21 cellular contexts compared by ENCODE assay signal in genomic region chr3:76991165-76991564, GRCh38. TPM values are rescaled to one million over a fixed set of nuclear protein-coding genes. Genes with fewer than 3 reads are reported as not detected.
DNase-seq lines count a peak whose midpoint lies in the region; ATAC-seq and TF ChIP-seq lines count a peak whose summit lies in the region.
"Had no signal": no experiment of that assay in that cellular context is flagged by ENCODE, and none has a peak within 500 bp of the region (broad histone marks: within the 10 kb centered on the region; RNA-seq: fewer than 3 reads in every experiment).

No MANE protein-coding gene starts in this region.

- no peak for TF ChIP-seq CTCF in Loucy (conservative IDR thresholded peaks at IDR 0.05; ENCODE audit: low read length)

- H3K4me1 ChIP-seq in Loucy (ENCODE audit: insufficient read depth, low read length, poor library complexity, severe bottlenecking) (no peaks in the 10 kb centered on the region), adipocyte (ENCODE audit: control insufficient read depth, insufficient read depth, low read length) (no peaks in the 10 kb centered on the region)

- H3K9ac ChIP-seq in Loucy (ENCODE audit: low read depth, low read length, poor library complexity, severe bottlenecking) (no peak overlapping the region), adipocyte (ENCODE audit: low read length) (no peak overlapping the region)

- H3K4me3 ChIP-seq in Loucy (ENCODE audit: low read length, poor library complexity, severe bottlenecking) (no peak overlapping the region), adipocyte (ENCODE audit: low read length) (no peak overlapping the region), MG63 (no peak overlapping the region)
- H3K4me3 ChIP-seq: SK-N-MC had no signal

- H3K36me3 ChIP-seq in Loucy (ENCODE audit: insufficient read depth, low read length) (no peaks in the 10 kb centered on the region), adipocyte (ENCODE audit: control insufficient read depth, insufficient read depth, low read length, severe bottlenecking) (no peaks in the 10 kb centered on the region), MG63 (no peaks in the 10 kb centered on the region)

- peak; percentile 48 for DNase-seq in HCEC 1CT
- DNase-seq in adipocyte (ENCODE audit: low read depth), result peak; percentile 27
- no peak for DNase-seq in MG63
- no peak for DNase-seq in NCI-H2227 (lab: John Stamatoyannopoulos, UW; ENCODE audit: unreplicated experiment)
- DNase-seq in effector CD8-positive, alpha-beta T cell (lab: John Stamatoyannopoulos, UW), result no peak
- DNase-seq: AML-193, COR-L47, DMS153, H7, Karpas-422, NCI-H1048, NCI-H1436 treated with DMSO at 0.1 percent for 48 hours, NCI-H2081, NCI-H510A, NCI-H774, T-helper 1 cell had no signal

- no peaks in the 10 kb centered on the region for H4K20me1 ChIP-seq in Loucy (ENCODE audit: insufficient read depth, low read length, poor library complexity, severe bottlenecking)

- no peaks in the 10 kb centered on the region for H3F3A ChIP-seq in Loucy (ENCODE audit: low read depth)

- ATAC-seq in esophagus mucosa (peak; percentile 93), HG03460 (IDR thresholded peaks at IDR 0.05; ENCODE audit: unreplicated experiment) (no peak)
- ATAC-seq: Right ventricle myocardium inferior had no signal

- H3K9me2 ChIP-seq in Loucy (replicated peaks; ENCODE audit: low read depth, low read length), result no peaks in the 10 kb centered on the region

- H3K4me2 ChIP-seq in Loucy (ENCODE audit: low read depth, low read length, poor library complexity, severe bottlenecking), result no peak overlapping the region

- peak overlapping the region; percentile 9; the same call in 1 of the 2 replicates for H2AFZ ChIP-seq in Loucy (ENCODE audit: low read length)

- H3K9me3 ChIP-seq in Loucy (ENCODE audit: insufficient read depth, low read depth, low read length), result no peaks in the 10 kb centered on the region
- H3K9me3 ChIP-seq in adipocyte (ENCODE audit: control insufficient read depth, low read length), result no peaks in the 10 kb centered on the region
- no peaks in the 10 kb centered on the region for H3K9me3 ChIP-seq in MG63

- no peaks in the 10 kb centered on the region for H3K79me2 ChIP-seq in Loucy (ENCODE audit: insufficient read depth, low read length)

- no peaks in the 10 kb centered on the region for H3K27me3 ChIP-seq in Loucy (ENCODE audit: insufficient read depth, low read length, poor library complexity, severe bottlenecking)
- no peaks in the 10 kb centered on the region for H3K27me3 ChIP-seq in adipocyte (replicated peaks; ENCODE audit: control insufficient read depth, insufficient read depth, low read length)
- no peaks in the 10 kb centered on the region for H3K27me3 ChIP-seq in MG63

RNA-seq across cellular contexts. Expression of gene ROBO2, which starts 48.7 kb away (rescaled TPM):
- 7.1 TPM for total RNA-seq in esophagus mucosa
- total RNA-seq in MG63 (2014; rRNA removed; shearing (Covaris generic); ENCODE audit: low replicate concordance), result 0.07 TPM in 1 of 2 replicates, not detected in the other

Comparison
In these comparisons a context has a peak if more than half of its experiments do, and no peak if none do; other contexts are left out.
1. DNase-seq: peak in HCEC 1CT (single experiment) and adipocyte (single experiment); none in MG63 (single experiment), NCI-H2227 (single experiment) and effector CD8-positive, alpha-beta T cell (single experiment).